1 cellular context compared by ENCODE assay signal in the genomic region with DNA sequence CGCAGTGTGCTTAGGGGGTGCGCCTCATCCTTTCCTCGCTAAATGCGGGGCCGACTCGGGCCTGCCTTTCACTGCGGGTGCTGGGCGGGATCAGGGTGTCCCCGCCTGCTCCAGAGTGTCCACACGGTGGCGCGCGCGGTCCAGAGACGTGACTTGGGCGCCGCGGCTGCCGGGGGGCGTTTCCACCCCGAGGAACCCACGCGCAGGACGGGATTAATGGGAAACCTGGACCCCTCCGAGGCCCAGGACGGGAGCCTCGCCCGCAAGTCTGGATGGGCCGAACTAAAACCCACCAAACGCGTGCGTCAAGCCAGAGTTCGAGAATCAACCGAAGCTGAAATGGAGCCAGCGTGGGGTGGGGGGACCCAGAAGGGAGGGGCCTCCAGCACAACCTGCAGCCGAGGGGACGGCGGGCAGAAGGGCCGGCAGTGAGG.
A peak's percentile ranks its signal among the peaks of the same experiment; 100 is the strongest.
TF ChIP-seq lines count a peak whose summit lies in the region.

No MANE protein-coding gene starts in this region.

TF ChIP-seq in HepG2, 621 proteins besides CTCF, POLR2A, EP300 and RAD21 (continued from another document and continues in another):
- no peak; the same call in 1 of the 2 replicates for TF ChIP-seq MIER3 (CRISPR knock-in tag; IDR thresholded peaks at IDR 0.05; ENCODE audit: borderline replicate concordance)
- peak; percentile 26 for TF ChIP-seq XRCC5 (optimal IDR thresholded peaks at IDR 0.05; ENCODE audit: low read length)
- TF ChIP-seq, protein P1, sequence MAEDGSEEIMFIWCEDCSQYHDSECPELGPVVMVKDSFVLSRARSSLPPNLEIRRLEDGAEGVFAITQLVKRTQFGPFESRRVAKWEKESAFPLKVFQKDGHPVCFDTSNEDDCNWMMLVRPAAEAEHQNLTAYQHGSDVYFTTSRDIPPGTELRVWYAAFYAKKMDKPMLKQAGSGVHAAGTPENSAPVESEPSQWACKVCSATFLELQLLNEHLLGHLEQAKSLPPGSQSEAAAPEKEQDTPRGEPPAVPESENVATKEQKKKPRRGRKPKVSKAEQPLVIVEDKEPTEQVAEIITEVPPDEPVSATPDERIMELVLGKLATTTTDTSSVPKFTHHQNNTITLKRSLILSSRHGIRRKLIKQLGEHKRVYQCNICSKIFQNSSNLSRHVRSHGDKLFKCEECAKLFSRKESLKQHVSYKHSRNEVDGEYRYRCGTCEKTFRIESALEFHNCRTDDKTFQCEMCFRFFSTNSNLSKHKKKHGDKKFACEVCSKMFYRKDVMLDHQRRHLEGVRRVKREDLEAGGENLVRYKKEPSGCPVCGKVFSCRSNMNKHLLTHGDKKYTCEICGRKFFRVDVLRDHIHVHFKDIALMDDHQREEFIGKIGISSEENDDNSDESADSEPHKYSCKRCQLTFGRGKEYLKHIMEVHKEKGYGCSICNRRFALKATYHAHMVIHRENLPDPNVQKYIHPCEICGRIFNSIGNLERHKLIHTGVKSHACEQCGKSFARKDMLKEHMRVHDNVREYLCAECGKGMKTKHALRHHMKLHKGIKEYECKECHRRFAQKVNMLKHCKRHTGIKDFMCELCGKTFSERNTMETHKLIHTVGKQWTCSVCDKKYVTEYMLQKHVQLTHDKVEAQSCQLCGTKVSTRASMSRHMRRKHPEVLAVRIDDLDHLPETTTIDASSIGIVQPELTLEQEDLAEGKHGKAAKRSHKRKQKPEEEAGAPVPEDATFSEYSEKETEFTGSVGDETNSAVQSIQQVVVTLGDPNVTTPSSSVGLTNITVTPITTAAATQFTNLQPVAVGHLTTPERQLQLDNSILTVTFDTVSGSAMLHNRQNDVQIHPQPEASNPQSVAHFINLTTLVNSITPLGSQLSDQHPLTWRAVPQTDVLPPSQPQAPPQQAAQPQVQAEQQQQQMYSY (CRISPR knock-in tag; IDR thresholded peaks at IDR 0.05): peak; percentile 95
- TF ChIP-seq ZNF75D (CRISPR knock-in tag; IDR thresholded peaks at IDR 0.05; ENCODE audit: borderline replicate concordance): no peak
- TF ChIP-seq, protein P2, sequence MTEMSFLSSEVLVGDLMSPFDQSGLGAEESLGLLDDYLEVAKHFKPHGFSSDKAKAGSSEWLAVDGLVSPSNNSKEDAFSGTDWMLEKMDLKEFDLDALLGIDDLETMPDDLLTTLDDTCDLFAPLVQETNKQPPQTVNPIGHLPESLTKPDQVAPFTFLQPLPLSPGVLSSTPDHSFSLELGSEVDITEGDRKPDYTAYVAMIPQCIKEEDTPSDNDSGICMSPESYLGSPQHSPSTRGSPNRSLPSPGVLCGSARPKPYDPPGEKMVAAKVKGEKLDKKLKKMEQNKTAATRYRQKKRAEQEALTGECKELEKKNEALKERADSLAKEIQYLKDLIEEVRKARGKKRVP (CRISPR knock-in tag; IDR thresholded peaks at IDR 0.05): 0 out of 4 replicates have a peak, but pooled peaks of 1 of the 2 experiments have one; percentile 10
- no peak for TF ChIP-seq ZNF761 (CRISPR knock-in tag; conservative IDR thresholded peaks at IDR 0.05)
- peak; percentile 67; the same call in 1 of the 2 replicates for TF ChIP-seq ZNF619 (CRISPR knock-in tag; IDR thresholded peaks at IDR 0.05)
- TF ChIP-seq HDAC2 (CRISPR knock-in tag; IDR thresholded peaks at IDR 0.05): peak; percentile 41; the same call in 1 of the 2 replicates
- no peak for TF ChIP-seq HNRNPH1 (optimal IDR thresholded peaks at IDR 0.05; ENCODE audit: low read depth, low read length)
- peak; percentile 73; the same call in 2 of the 3 replicates for TF ChIP-seq MXI1 (IDR thresholded peaks at IDR 0.05; ENCODE audit: borderline replicate concordance, low read depth, low read length)
- 0 out of 2 replicates have a peak, but pooled peaks have one; percentile 25 for TF ChIP-seq ZNF160 (CRISPR knock-in tag; IDR thresholded peaks at IDR 0.05)
- TF ChIP-seq, protein P3, sequence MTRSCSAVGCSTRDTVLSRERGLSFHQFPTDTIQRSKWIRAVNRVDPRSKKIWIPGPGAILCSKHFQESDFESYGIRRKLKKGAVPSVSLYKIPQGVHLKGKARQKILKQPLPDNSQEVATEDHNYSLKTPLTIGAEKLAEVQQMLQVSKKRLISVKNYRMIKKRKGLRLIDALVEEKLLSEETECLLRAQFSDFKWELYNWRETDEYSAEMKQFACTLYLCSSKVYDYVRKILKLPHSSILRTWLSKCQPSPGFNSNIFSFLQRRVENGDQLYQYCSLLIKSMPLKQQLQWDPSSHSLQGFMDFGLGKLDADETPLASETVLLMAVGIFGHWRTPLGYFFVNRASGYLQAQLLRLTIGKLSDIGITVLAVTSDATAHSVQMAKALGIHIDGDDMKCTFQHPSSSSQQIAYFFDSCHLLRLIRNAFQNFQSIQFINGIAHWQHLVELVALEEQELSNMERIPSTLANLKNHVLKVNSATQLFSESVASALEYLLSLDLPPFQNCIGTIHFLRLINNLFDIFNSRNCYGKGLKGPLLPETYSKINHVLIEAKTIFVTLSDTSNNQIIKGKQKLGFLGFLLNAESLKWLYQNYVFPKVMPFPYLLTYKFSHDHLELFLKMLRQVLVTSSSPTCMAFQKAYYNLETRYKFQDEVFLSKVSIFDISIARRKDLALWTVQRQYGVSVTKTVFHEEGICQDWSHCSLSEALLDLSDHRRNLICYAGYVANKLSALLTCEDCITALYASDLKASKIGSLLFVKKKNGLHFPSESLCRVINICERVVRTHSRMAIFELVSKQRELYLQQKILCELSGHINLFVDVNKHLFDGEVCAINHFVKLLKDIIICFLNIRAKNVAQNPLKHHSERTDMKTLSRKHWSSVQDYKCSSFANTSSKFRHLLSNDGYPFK (CRISPR knock-in tag; IDR thresholded peaks at IDR 0.05; ENCODE audit: borderline replicate concordance): peak; percentile 48; the same call in 1 of the 2 replicates
- no peak for TF ChIP-seq ZFAT (CRISPR knock-in tag; conservative IDR thresholded peaks at IDR 0.05)
- TF ChIP-seq, protein P4, sequence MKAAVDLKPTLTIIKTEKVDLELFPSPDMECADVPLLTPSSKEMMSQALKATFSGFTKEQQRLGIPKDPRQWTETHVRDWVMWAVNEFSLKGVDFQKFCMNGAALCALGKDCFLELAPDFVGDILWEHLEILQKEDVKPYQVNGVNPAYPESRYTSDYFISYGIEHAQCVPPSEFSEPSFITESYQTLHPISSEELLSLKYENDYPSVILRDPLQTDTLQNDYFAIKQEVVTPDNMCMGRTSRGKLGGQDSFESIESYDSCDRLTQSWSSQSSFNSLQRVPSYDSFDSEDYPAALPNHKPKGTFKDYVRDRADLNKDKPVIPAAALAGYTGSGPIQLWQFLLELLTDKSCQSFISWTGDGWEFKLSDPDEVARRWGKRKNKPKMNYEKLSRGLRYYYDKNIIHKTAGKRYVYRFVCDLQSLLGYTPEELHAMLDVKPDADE (CRISPR knock-in tag; IDR thresholded peaks at IDR 0.05): no peak
- TF ChIP-seq, protein P5, sequence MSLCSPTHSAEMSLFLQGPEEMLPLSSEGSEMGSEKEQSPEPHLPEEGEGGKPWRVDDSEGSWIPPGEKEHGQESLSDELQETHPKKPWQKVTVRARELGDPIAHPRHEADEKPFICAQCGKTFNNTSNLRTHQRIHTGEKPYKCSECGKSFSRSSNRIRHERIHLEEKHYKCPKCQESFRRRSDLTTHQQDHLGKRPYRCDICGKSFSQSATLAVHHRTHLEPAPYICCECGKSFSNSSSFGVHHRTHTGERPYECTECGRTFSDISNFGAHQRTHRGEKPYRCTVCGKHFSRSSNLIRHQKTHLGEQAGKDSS (CRISPR knock-in tag; IDR thresholded peaks at IDR 0.05; ENCODE audit: borderline replicate concordance, low read depth): no peak
- 0 out of 2 replicates have a peak, but pooled peaks have one; percentile 22 for TF ChIP-seq SOX5 (CRISPR knock-in tag; IDR thresholded peaks at IDR 0.05; ENCODE audit: borderline replicate concordance)
- no peak for TF ChIP-seq RELA (CRISPR knock-in tag; IDR thresholded peaks at IDR 0.05)
- 0 out of 2 replicates have a peak, but pooled peaks have one; percentile 10 for TF ChIP-seq ZBTB42 (CRISPR knock-in tag; IDR thresholded peaks at IDR 0.05)
- 0 out of 2 replicates have a peak, but pooled peaks have one; percentile 20 for TF ChIP-seq ISL2 (CRISPR knock-in tag; IDR thresholded peaks at IDR 0.05)
- 0 out of 2 replicates have a peak, but pooled peaks have one; percentile 10 for TF ChIP-seq ZKSCAN8 (CRISPR knock-in tag; IDR thresholded peaks at IDR 0.05; ENCODE audit: borderline replicate concordance)
- 0 out of 2 replicates have a peak, but pooled peaks have one; percentile 11 for TF ChIP-seq CREM (IDR thresholded peaks at IDR 0.05)
- TF ChIP-seq CREM (CRISPR knock-in tag; IDR thresholded peaks at IDR 0.05): no peak
- TF ChIP-seq ZNF558 (CRISPR knock-in tag; IDR thresholded peaks at IDR 0.05; ENCODE audit: borderline replicate concordance): 0 out of 2 replicates have a peak, but pooled peaks have one; percentile 2
- TF ChIP-seq, protein P6, sequence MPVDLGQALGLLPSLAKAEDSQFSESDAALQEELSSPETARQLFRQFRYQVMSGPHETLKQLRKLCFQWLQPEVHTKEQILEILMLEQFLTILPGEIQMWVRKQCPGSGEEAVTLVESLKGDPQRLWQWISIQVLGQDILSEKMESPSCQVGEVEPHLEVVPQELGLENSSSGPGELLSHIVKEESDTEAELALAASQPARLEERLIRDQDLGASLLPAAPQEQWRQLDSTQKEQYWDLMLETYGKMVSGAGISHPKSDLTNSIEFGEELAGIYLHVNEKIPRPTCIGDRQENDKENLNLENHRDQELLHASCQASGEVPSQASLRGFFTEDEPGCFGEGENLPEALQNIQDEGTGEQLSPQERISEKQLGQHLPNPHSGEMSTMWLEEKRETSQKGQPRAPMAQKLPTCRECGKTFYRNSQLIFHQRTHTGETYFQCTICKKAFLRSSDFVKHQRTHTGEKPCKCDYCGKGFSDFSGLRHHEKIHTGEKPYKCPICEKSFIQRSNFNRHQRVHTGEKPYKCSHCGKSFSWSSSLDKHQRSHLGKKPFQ (CRISPR knock-in tag; IDR thresholded peaks at IDR 0.05; ENCODE audit: insufficient replicate concordance): peak; percentile 12
- peak; percentile 59 for TF ChIP-seq YY1 (IDR thresholded peaks at IDR 0.05; ENCODE audit: insufficient read depth, insufficient replicate concordance, low read depth, low read length)
- no peak for TF ChIP-seq SP1 (IDR thresholded peaks at IDR 0.05)
- peak; percentile 68; the same call in 1 of the 2 replicates for TF ChIP-seq SP1 (CRISPR knock-in tag; IDR thresholded peaks at IDR 0.05)
- peak; percentile 38; the same call in 1 of the 2 replicates for TF ChIP-seq ZNF317 (CRISPR knock-in tag; IDR thresholded peaks at IDR 0.05)
- TF ChIP-seq, protein P7, sequence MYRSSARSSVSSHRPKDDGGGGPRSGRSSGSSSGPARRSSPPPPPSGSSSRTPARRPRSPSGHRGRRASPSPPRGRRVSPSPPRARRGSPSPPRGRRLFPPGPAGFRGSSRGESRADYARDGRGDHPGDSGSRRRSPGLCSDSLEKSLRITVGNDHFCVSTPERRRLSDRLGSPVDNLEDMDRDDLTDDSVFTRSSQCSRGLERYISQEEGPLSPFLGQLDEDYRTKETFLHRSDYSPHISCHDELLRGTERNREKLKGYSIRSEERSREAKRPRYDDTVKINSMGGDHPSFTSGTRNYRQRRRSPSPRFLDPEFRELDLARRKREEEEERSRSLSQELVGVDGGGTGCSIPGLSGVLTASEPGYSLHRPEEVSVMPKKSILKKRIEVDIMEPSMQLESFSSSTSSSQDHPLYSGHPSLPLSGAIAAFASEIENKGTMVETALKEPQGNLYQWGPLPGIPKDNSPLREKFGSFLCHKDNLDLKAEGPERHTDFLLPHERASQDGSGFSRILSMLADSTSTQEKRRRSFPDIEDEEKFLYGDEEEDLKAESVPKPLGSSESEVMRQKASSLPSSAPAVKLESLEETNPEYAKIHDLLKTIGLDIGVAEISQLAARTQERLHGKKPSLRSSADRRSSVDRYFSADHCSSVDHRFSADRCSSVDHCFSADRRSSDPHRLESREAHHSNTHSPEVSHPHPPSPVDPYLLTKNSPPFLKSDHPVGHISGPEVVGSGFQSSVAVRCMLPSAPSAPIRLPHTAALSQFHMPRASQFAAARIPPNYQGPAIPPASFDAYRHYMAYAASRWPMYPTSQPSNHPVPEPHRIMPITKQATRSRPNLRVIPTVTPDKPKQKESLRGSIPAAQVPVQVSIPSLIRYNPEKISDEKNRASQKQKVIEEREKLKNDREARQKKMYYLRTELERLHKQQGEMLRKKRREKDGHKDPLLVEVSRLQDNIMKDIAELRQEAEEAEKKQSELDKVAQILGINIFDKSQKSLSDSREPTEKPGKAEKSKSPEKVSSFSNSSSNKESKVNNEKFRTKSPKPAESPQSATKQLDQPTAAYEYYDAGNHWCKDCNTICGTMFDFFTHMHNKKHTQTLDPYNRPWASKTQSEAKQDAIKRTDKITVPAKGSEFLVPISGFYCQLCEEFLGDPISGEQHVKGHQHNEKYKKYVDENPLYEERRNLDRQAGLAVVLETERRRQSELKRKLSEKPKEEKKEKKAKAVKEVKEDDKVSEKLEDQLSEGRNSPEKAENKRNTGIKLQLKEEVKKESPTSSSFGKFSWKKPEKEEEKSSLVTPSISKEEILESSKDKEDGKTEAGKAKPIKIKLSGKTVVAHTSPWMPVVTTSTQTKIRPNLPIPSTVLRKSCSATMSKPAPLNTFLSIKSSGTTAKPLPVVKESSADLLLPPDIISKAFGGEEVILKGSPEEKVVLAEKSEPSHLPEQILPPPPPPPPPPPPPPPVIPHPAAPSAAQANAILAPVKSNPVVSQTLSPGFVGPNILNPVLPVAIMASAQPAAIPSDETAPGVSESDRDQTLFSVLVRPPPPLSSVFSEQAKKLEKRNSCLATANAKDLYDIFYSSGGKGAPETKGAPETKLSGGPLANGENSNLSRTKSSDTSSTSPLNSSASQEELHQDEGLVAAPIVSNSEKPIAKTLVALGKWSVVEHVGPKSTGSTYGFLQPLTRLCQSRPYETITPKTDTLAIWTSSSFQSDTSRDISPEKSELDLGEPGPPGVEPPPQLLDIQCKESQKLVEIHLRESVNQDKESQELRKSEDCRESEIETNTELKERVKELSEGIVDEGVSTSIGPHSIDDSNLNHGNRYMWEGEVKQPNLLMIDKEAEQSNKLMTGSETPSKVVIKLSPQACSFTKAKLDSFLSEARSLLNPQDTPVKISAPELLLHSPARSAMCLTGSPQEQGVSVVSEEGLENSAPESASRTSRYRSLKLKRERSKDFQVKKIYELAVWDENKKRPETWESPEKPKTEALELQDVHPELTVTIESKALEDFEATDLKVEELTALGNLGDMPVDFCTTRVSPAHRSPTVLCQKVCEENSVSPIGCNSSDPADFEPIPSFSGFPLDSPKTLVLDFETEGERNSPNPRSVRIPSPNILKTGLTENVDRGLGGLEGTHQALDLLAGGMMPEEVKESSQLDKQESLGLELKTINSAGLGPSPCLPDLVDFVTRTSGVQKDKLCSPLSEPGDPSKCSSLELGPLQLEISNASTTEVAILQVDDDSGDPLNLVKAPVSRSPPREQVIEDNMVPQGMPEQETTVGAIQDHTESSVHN (CRISPR knock-in tag; IDR thresholded peaks at IDR 0.05): no peak
- TF ChIP-seq, protein P8, sequence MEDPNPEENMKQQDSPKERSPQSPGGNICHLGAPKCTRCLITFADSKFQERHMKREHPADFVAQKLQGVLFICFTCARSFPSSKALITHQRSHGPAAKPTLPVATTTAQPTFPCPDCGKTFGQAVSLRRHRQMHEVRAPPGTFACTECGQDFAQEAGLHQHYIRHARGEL (CRISPR knock-in tag; IDR thresholded peaks at IDR 0.05): peak; percentile 89; the same call in 1 of the 2 replicates
- peak; percentile 55; the same call in 1 of the 2 replicates for TF ChIP-seq TBX2 (CRISPR knock-in tag; IDR thresholded peaks at IDR 0.05; ENCODE audit: borderline replicate concordance)
- no peak for TF ChIP-seq ZBTB21 (CRISPR knock-in tag; IDR thresholded peaks at IDR 0.05)
